Comparison of ENCODE assay signal across 8 cellular contexts in the genomic region with DNA sequence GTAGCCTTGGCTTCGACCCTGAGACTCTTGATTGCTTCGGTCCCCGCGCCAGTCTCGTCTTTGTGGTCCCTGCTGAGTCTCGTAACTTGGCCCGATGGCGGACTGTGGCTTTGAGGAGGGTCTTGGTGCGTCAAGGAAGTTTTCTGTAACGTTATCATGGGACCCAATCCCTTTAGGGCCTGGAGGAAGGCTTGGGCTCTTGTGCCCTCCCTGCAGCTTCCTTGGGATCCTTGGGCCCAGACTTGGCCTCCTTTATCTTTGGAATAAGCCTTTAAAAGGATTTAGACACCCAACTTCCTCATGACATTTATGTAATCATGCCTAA. TPM values are rescaled to one million over a fixed set of nuclear protein-coding genes. Genes with fewer than 3 reads are reported as not detected.
DNase-seq lines count a peak whose midpoint lies in the region; ATAC-seq and TF ChIP-seq lines count a peak whose summit lies in the region.

No MANE protein-coding gene starts in this region.

- H3K36me3 ChIP-seq in fibroblast of lung (ENCODE audit: control insufficient read depth, insufficient read depth, low read length): peaks cover 3% of the 10 kb centered on the region
- peaks cover 13% of the 10 kb centered on the region for H3K36me3 ChIP-seq in rectal smooth muscle tissue (ENCODE audit: control insufficient read depth, insufficient read depth, low read length)

- H4K20me1 ChIP-seq in fibroblast of lung (ENCODE audit: control insufficient read depth, extremely low read depth, insufficient read depth, low read length): no peaks in the 10 kb centered on the region

- no peaks in the 10 kb centered on the region for H3K9me3 ChIP-seq in fibroblast of lung (ENCODE audit: control insufficient read depth, insufficient read depth, low read depth, low read length)

- TF ChIP-seq CTCF in RWPE1 (conservative IDR thresholded peaks at IDR 0.05; ENCODE audit: low read depth) (no peak), fibroblast of lung (conservative IDR thresholded peaks at IDR 0.05 in 1 of 2, IDR thresholded peaks at IDR 0.05 in 1 of 2; ENCODE audit: low read depth in 1 of 2, low read length in 2 of 2) (no peak)

- peak overlapping the region; percentile 92 to 100 (median 98) for H3K4me3 ChIP-seq in fibroblast of lung (replicated peaks in 1 of 4; ENCODE audit: control extremely low read depth in 1 of 4, insufficient read depth in 1 of 4, low read depth in 3 of 4, low read length in 4 of 4)
- H3K4me3 ChIP-seq in rectal smooth muscle tissue (ENCODE audit: low read length): peak overlapping the region; percentile 86

- H3K4me2 ChIP-seq in fibroblast of lung (ENCODE audit: extremely low read depth, insufficient read depth, low read length): peak overlapping the region; percentile 89

- peak; percentile 13 for ATAC-seq in GM21717 (IDR thresholded peaks at IDR 0.05; ENCODE audit: unreplicated experiment)
- ATAC-seq in HG03521 (IDR thresholded peaks at IDR 0.05; ENCODE audit: unreplicated experiment): no peak

- H3K27me3 ChIP-seq in fibroblast of lung (ENCODE audit: control insufficient read depth, insufficient read depth, low read length) (no peaks in the 10 kb centered on the region), rectal smooth muscle tissue (ENCODE audit: control insufficient read depth, insufficient read depth, low read length) (no peaks in the 10 kb centered on the region)

- H2AFZ ChIP-seq in fibroblast of lung (ENCODE audit: low read length): peak overlapping the region; percentile 80

- peaks cover 46% of the 10 kb centered on the region for H3K79me2 ChIP-seq in fibroblast of lung (ENCODE audit: control insufficient read depth, insufficient read depth, low read length)

- peaks cover 2% of the 10 kb centered on the region for H3K4me1 ChIP-seq in fibroblast of lung (ENCODE audit: control insufficient read depth, extremely low read depth, insufficient read depth, low read length)
- peaks cover 16% of the 10 kb centered on the region for H3K4me1 ChIP-seq in rectal smooth muscle tissue (ENCODE audit: control insufficient read depth, insufficient read depth, low read length)

- H3K9ac ChIP-seq in fibroblast of lung (ENCODE audit: insufficient read depth, low read length) (peak overlapping the region; percentile 77), rectal smooth muscle tissue (ENCODE audit: low read length) (peak overlapping the region; percentile 60)

- peak overlapping the region; percentile 95 for H3K27ac ChIP-seq in RWPE1
- H3K27ac ChIP-seq in fibroblast of lung (ENCODE audit: insufficient read depth, low read length): peak overlapping the region; percentile 100
- peak overlapping the region; percentile 94 for H3K27ac ChIP-seq in rectal smooth muscle tissue (ENCODE audit: low read depth, low read length)

- POLR2A ChIA-PET in RWPE1 (lab: Yijun Ruan, JAX; ENCODE audit: low non-redundant PET): interaction anchor here (1.0 kb wide), 1 partner anchor 96 kb away, joined by 3 read pairs; no protein-coding TSS in a partner anchor

- CTCF ChIA-PET in RWPE1 (lab: Yijun Ruan, JAX): no interaction called here

- no peak for DNase-seq in RWPE1 (ENCODE audit: low spot score)
- DNase-seq in fibroblast of lung (ENCODE audit: low read depth in 2 of 2): peak; percentile 25 to 36
- no peak for DNase-seq in DMS114 treated with DMSO at 0.1 percent for 48 hours (lab: John Stamatoyannopoulos, UW; ENCODE audit: unreplicated experiment)
- DNase-seq in A172 (ENCODE audit: low spot score): no peak
- DNase-seq in NCI-H2196 (lab: John Stamatoyannopoulos, UW; ENCODE audit: unreplicated experiment): no peak

RNA-seq across cellular contexts. Expression of a gene that starts 0.4 kb away (rescaled TPM):
- 60.9 and 68.8 TPM in 2 replicates for total RNA-seq in fibroblast of lung
- polyA plus RNA-seq in fibroblast of lung: 67.6 and 70.5 TPM in 2 replicates
- polyA plus RNA-seq in fibroblast of lung (2012): 44.6 and 46.6 TPM in 2 replicates
- polyA minus RNA-seq in fibroblast of lung (ENCODE audit: low replicate concordance): 5.3 and 6.9 TPM in 2 replicates
- 86.7 and 131 TPM in 2 replicates for total RNA-seq in A172 (2014; rRNA removed; shearing (Covaris generic))

RNA-seq across cellular contexts. Expression of a gene that starts 10.7 kb away (rescaled TPM):
- total RNA-seq in fibroblast of lung: not detected in 2 replicates
- not detected in 2 replicates for polyA plus RNA-seq in fibroblast of lung
- not detected in 2 replicates for polyA plus RNA-seq in fibroblast of lung (2012)
- polyA minus RNA-seq in fibroblast of lung (ENCODE audit: low replicate concordance): not detected in 2 replicates
- total RNA-seq in A172 (2014; rRNA removed; shearing (Covaris generic)): not detected in 2 replicates

RNA-seq across cellular contexts. Expression of a gene that starts 58.7 kb away (rescaled TPM):
- total RNA-seq in fibroblast of lung: 2.1 and 2.8 TPM in 2 replicates
- 0.40 and 1.3 TPM in 2 replicates for polyA plus RNA-seq in fibroblast of lung
- 0.97 and 3.0 TPM in 2 replicates for polyA plus RNA-seq in fibroblast of lung (2012)
- 0.96 and 1.6 TPM in 2 replicates for polyA minus RNA-seq in fibroblast of lung (ENCODE audit: low replicate concordance)
- total RNA-seq in A172 (2014; rRNA removed; shearing (Covaris generic)): 0.67 and 0.90 TPM in 2 replicates

Comparison
In these comparisons a context has a peak if more than half of its experiments do, and no peak if none do; other contexts are left out.
1. DNase-seq: peak in fibroblast of lung (2 of 2); none in RWPE1 (single experiment), DMS114 treated with DMSO at 0.1 percent for 48 hours (single experiment), A172 (single experiment) and NCI-H2196 (single experiment).
2. Peak in every context shown above with its lines, with median percentiles within 50 percentile points of each other: H3K27ac ChIP-seq.